9 cellular contexts compared by ENCODE assay signal in genomic region chr21:42258150-42258884, GRCh38. TPM values are rescaled to one million over a fixed set of nuclear protein-coding genes. Genes with fewer than 3 reads are reported as not detected.
DNase-seq lines count a peak whose midpoint lies in the region; ATAC-seq and TF ChIP-seq lines count a peak whose summit lies in the region.
"Had no signal": no experiment of that assay in that cellular context is flagged by ENCODE, and none has a peak within 500 bp of the region (broad histone marks: within the 10 kb centered on the region; RNA-seq: fewer than 3 reads in every experiment).

No MANE protein-coding gene starts in this region.

- no peaks in the 10 kb centered on the region for H3K9me3 ChIP-seq in upper lobe of right lung

- in situ Hi-C loops in KBM-7 (cut with MboI; ENCODE audit: low pct_unique_long_range_greater_than_20kb, low sequenced_read_pairs) = no loop called here
- in situ Hi-C loops in SK-MEL-5 (cut with HindIII; ENCODE audit: low pct_unique_long_range_greater_than_20kb, low sequenced_read_pairs) = no loop called here

- no peak overlapping the region for H3K4me3 ChIP-seq in upper lobe of right lung

- intact Hi-C loops in upper lobe of right lung (cut with DNase I) = no loop called here

- H3K4me1 ChIP-seq in upper lobe of right lung = peaks cover 39% of the 10 kb centered on the region

- H3K27me3 ChIP-seq in upper lobe of right lung = no peaks in the 10 kb centered on the region

- peak; percentile 14 for DNase-seq in GM04504 (ENCODE audit: low read depth)
- DNase-seq in KBM-7 = peak; percentile 79
- DNase-seq in SK-MEL-5 (ENCODE audit: low read depth, low spot score) = peak; percentile 75
- DNase-seq in activated gamma-delta T cell treated with Interleukin-2 at 50 U/mL for 16 hours = peak; percentile 83
- DNase-seq in globus pallidus (ENCODE audit: low spot score) = peak; percentile 83
- peak; percentile 71 for DNase-seq in pons (ENCODE audit: low spot score)
- DNase-seq in upper lobe of right lung = peak; percentile 87

- ATAC-seq in upper lobe of right lung (peak; percentile 84), HG02981 (IDR thresholded peaks at IDR 0.05; ENCODE audit: unreplicated experiment) (no peak)

- H3K27ac ChIP-seq in upper lobe of right lung = no peak overlapping the region
- H3K27ac ChIP-seq: epithelial cell of prostate had no signal

- TF ChIP-seq CTCF in upper lobe of right lung (IDR thresholded peaks at IDR 0.05) = peak; percentile 93

- no peaks in the 10 kb centered on the region for H3K36me3 ChIP-seq in upper lobe of right lung

RNA-seq across cellular contexts. Expression of gene ABCG1, which starts 39.4 kb away (rescaled TPM):
- total RNA-seq in SK-MEL-5 (2014; rRNA removed; shearing (Covaris generic)) = 0.21 TPM in 1 of 2 replicates, not detected in the other
- polyA plus RNA-seq in SK-MEL-5 (2015; cell fraction: cytosol; rRNA removed) = 0.04 and 0.35 TPM in 2 replicates
- 0.31 TPM in 1 of 2 replicates, not detected in the other for polyA plus RNA-seq in SK-MEL-5 (2015; cell fraction: nucleus; rRNA removed)
- 62.6 TPM for total RNA-seq in upper lobe of right lung

RNA-seq across cellular contexts. Expression of gene TFF3, which starts 56.9 kb away (rescaled TPM):
- 0.13 and 0.16 TPM in 2 replicates for total RNA-seq in SK-MEL-5 (2014; rRNA removed; shearing (Covaris generic))
- polyA plus RNA-seq in SK-MEL-5 (2015; cell fraction: cytosol; rRNA removed) = 0.09 and 0.19 TPM in 2 replicates
- polyA plus RNA-seq in SK-MEL-5 (2015; cell fraction: nucleus; rRNA removed) = not detected in 2 replicates
- total RNA-seq in upper lobe of right lung = 19.6 TPM

Comparison
In these comparisons a context has a peak if more than half of its experiments do, and no peak if none do; other contexts are left out.
1. DNase-seq: peak in every context shown above with its lines; median percentile 87 in upper lobe of right lung; 83 in activated gamma-delta T cell treated with Interleukin-2 at 50 U/mL for 16 hours; 83 in globus pallidus; 79 in KBM-7; 75 in SK-MEL-5; 71 in pons; 14 in GM04504.
2. RNA of gene ABCG1, which starts 39.4 kb away (total RNA-seq): 62.6 TPM in upper lobe of right lung (single experiment); 0.21 TPM in SK-MEL-5; every median in the first group is over 10 times any median in the second.
3. RNA of gene TFF3, which starts 56.9 kb away (total RNA-seq): 19.6 TPM in upper lobe of right lung (single experiment); 0.13 to 0.16 TPM in SK-MEL-5; every median in the first group is over 10 times any median in the second.